Comparison of ENCODE assay signal across 9 cellular contexts in the genomic region with DNA sequence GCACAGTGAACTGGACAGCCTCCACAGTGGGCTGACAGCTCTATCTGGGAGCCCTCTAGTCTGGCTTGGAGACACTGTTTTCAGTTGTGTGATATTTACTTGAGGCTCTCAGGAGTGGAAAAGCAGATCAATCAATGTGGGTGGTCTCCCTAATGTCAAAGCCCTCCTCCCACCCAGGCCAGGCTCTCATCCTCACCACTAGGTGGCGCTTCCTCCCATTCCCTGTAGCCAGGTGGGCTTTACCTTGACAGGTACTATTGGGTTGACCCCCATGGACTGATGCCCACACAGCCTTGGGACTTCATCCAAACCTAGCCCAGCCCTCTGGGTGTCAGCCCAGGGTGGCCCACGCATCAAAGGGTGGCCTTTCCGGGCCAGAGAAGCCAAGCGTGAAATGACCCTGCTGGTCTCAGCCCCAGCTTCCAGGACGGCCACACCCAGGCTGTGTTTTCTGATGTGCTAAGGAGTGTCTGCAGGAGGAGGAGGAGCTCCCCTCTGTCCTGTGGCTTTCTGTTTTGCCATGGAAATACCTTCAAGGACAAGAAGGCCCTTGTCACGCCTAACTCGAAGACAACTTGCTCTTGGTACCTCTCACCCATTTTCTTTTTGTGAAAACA. TPM values are rescaled to one million over a fixed set of nuclear protein-coding genes. Genes with fewer than 3 reads are reported as not detected.
DNase-seq lines count a peak whose midpoint lies in the region; ATAC-seq and TF ChIP-seq lines count a peak whose summit lies in the region.
"Had no signal": no experiment of that assay in that cellular context is flagged by ENCODE, and none has a peak within 500 bp of the region (broad histone marks: within the 10 kb centered on the region; RNA-seq: fewer than 3 reads in every experiment).

No MANE protein-coding gene starts in this region.

- TF ChIP-seq CTCF in GM12875 (IDR thresholded peaks at IDR 0.05; ENCODE audit: borderline replicate concordance, insufficient read depth, low read depth, low read length): peak; percentile 88
- peak; percentile 71 for TF ChIP-seq CTCF in Panc1 (IDR thresholded peaks at IDR 0.05)
- TF ChIP-seq CTCF in retinal pigment epithelial cell (conservative IDR thresholded peaks at IDR 0.05; ENCODE audit: low read depth, low read length): peak; percentile 82

- H3K4me1 ChIP-seq in Panc1 (ENCODE audit: control insufficient read depth, insufficient read depth, low read length): no peaks in the 10 kb centered on the region

- ATAC-seq in Panc1 (no peak), GM19023 (IDR thresholded peaks at IDR 0.05; ENCODE audit: unreplicated experiment) (no peak), GM21360 (IDR thresholded peaks at IDR 0.05; ENCODE audit: unreplicated experiment) (no peak)

- no peaks in the 10 kb centered on the region for H3K36me3 ChIP-seq in Panc1 (ENCODE audit: control insufficient read depth, insufficient read depth, low read length)

- POLR2A ChIA-PET in Panc1 (lab: Charles Lee): no interaction called here

- CTCF ChIA-PET in Panc1 (lab: Charles Lee): no interaction called here

- no peaks in the 10 kb centered on the region for H3K27me3 ChIP-seq in Panc1 (ENCODE audit: control insufficient read depth, insufficient read depth, low read length)

- intact Hi-C loops in Panc1 (cut with micrococcal nuclease; ENCODE audit: unreplicated experiment): no loop called here

- H3K9me3 ChIP-seq in Panc1 (ENCODE audit: control insufficient read depth, insufficient read depth, low read depth, low read length): no peaks in the 10 kb centered on the region

- H3K4me3 ChIP-seq in GM12875 (ENCODE audit: low read depth, low read length) (no peak overlapping the region), Panc1 (ENCODE audit: low read depth in 2 of 2, low read length in 2 of 2) (no peak overlapping the region), retinal pigment epithelial cell (ENCODE audit: low read length) (no peak overlapping the region)
- H3K4me3 ChIP-seq: skin epidermis had no signal

- in situ Hi-C loops in Panc1 (cut with HindIII; ENCODE audit: low pct_unique_long_range_greater_than_20kb, low sequenced_read_pairs): no loop called here

- BruUV-seq in Panc1 (replicated peaks; lab: Mats Ljungman, UMichigan): no TSS peak

- DNase-seq in Panc1 (ENCODE audit: low read depth, low spot score) (peak; percentile 30), ecto neural progenitor cell (ENCODE audit: low spot score) (peak; percentile 61), retinal pigment epithelial cell (ENCODE audit: low read depth) (no peak), A172 (ENCODE audit: low spot score) (no peak), midbrain (lab: John Stamatoyannopoulos, UW) (no peak)

- H3K27ac ChIP-seq in Panc1 (ENCODE audit: low read length): no peak overlapping the region

RNA-seq across cellular contexts. Expression of gene CLIC6, which starts 54.0 kb away (rescaled TPM):
- total RNA-seq in Panc1 (2021; ENCODE audit: unreplicated experiment): 0.05 TPM
- not detected for polyA plus RNA-seq in Panc1 (2012; ENCODE audit: insufficient read length)
- not detected in 2 replicates for total RNA-seq in A172 (2014; rRNA removed; shearing (Covaris generic))

Comparison
In these comparisons a context has a peak if more than half of its experiments do, and no peak if none do; other contexts are left out.
1. DNase-seq: peak in Panc1 (single experiment) and ecto neural progenitor cell (single experiment); none in retinal pigment epithelial cell (single experiment), A172 (single experiment) and midbrain (single experiment).
2. Peak in every context shown above with its lines, with median percentiles within 50 percentile points of each other: CTCF ChIP-seq.